Comparison of ENCODE assay signal across 8 cellular contexts in genomic region chr5:95620870-95621838, GRCh38. TPM values are rescaled to one million over a fixed set of nuclear protein-coding genes. Genes with fewer than 3 reads are reported as not detected.
DNase-seq lines count a peak whose midpoint lies in the region; ATAC-seq and TF ChIP-seq lines count a peak whose summit lies in the region.

No MANE protein-coding gene starts in this region.

- intact Hi-C loops in dorsolateral prefrontal cortex (cut with DNase I): no loop called here

- H3K27ac Mint-ChIP-seq in IgD-negative memory B cell (peak overlapping the region; percentile 62 to 98 (median 65)), mesothelial cell of epicardium (no peak overlapping the region)

- H3K4me1 Mint-ChIP-seq in IgD-negative memory B cell (peaks cover 23 to 33% (median 27%) of the 10 kb centered on the region in 3 donors), mesothelial cell of epicardium (peaks cover 22% of the 10 kb centered on the region)

- no peaks in the 10 kb centered on the region for H3K36me3 Mint-ChIP-seq in IgD-negative memory B cell
- no peaks in the 10 kb centered on the region for H3K36me3 Mint-ChIP-seq in mesothelial cell of epicardium

- TF ChIP-seq CTCF in dorsolateral prefrontal cortex (IDR thresholded peaks at IDR 0.05 in 54 of 56, conservative IDR thresholded peaks at IDR 0.05 in 2 of 56; ENCODE audit: low read depth in 1 of 56, partially characterized antibody in 56 of 56) (peak in 1 of 56 donors; percentile 5), mesothelial cell of epicardium (IDR thresholded peaks at IDR 0.05; ENCODE audit: unreplicated experiment) (no peak)

- H3K4me3 Mint-ChIP-seq in IgD-negative memory B cell (peak overlapping the region; percentile 80 to 92 (median 86)), mesothelial cell of epicardium (peak overlapping the region; percentile 67)

- ATAC-seq in GM21515 (IDR thresholded peaks at IDR 0.05; ENCODE audit: unreplicated experiment): peak; percentile 52
- ATAC-seq in stimulated activated naive CD8-positive, alpha-beta T cell treated with anti-CD3 and anti-CD28 coated beads, Interleukin-15, Interleukin-2, amounts not matched to agents 100 U/mL and 50 U/mL, for 24 hours: peak; percentile 60

- DNase-seq in EH (ENCODE audit: low read depth): peak; percentile 46
- peak; percentile 13 to 22 for DNase-seq in activated CD4-positive, alpha-beta T cell treated with anti-CD3 and anti-CD28 coated beads for 24 hours (ENCODE audit: low read depth in 2 of 2)
- peak in 6 of 10 donors; percentile 17 to 61 (median 30) for DNase-seq in dorsolateral prefrontal cortex
- DNase-seq in mesothelial cell of epicardium (ENCODE audit: low spot score in 2 of 2, unreplicated experiment in 2 of 2): peak in 1 of 2 experiments; percentile 53
- DNase-seq in stimulated activated naive CD8-positive, alpha-beta T cell treated with anti-CD3 and anti-CD28 coated beads, Interleukin-15, Interleukin-2, amounts not matched to agents 100 U/mL and 50 U/mL, for 24 hours: peak; percentile 51
- no peak for DNase-seq in cerebellar cortex (ENCODE audit: low spot score)

- peaks cover 3% of the 10 kb centered on the region for H3K27me3 Mint-ChIP-seq in IgD-negative memory B cell
- peaks cover 63% of the 10 kb centered on the region for H3K27me3 Mint-ChIP-seq in mesothelial cell of epicardium (ENCODE audit: low read depth)

- H3K9me3 Mint-ChIP-seq in IgD-negative memory B cell (no peaks in the 10 kb centered on the region), mesothelial cell of epicardium (no peaks in the 10 kb centered on the region)

- no peaks in the 10 kb centered on the region for H3K27me3 ChIP-seq in dorsolateral prefrontal cortex

- peak overlapping the region in 57 of 59 donors; percentile 31 to 88 (median 72) for H3K27ac ChIP-seq in dorsolateral prefrontal cortex

- H3K4me3 ChIP-seq in dorsolateral prefrontal cortex: peak overlapping the region; percentile 44 to 81 (median 69)

RNA-seq across cellular contexts. Expression of gene GPR150, which starts 1.3 kb away (rescaled TPM):
- 0.66 TPM for polyA plus RNA-seq in IgD-negative memory B cell
- 1 to 10 TPM in 119 of 120 experiments, under 1 TPM in 1; 0.93 to 7.8 (median 4.4) TPM for total RNA-seq in dorsolateral prefrontal cortex
- not detected in 3 replicates for total RNA-seq in mesothelial cell of epicardium

RNA-seq across cellular contexts. Expression of gene RFESD, which starts 25.4 kb away (rescaled TPM):
- polyA plus RNA-seq in IgD-negative memory B cell: 4.1 TPM
- total RNA-seq in dorsolateral prefrontal cortex (1 to 10 TPM; 1.0 to 7.7 (median 3.6) TPM), mesothelial cell of epicardium (3.4 to 4.2 TPM (median 3.5 TPM) in 3 replicates)
